Comparison of ENCODE assay signal across 9 cellular contexts in the genomic region with DNA sequence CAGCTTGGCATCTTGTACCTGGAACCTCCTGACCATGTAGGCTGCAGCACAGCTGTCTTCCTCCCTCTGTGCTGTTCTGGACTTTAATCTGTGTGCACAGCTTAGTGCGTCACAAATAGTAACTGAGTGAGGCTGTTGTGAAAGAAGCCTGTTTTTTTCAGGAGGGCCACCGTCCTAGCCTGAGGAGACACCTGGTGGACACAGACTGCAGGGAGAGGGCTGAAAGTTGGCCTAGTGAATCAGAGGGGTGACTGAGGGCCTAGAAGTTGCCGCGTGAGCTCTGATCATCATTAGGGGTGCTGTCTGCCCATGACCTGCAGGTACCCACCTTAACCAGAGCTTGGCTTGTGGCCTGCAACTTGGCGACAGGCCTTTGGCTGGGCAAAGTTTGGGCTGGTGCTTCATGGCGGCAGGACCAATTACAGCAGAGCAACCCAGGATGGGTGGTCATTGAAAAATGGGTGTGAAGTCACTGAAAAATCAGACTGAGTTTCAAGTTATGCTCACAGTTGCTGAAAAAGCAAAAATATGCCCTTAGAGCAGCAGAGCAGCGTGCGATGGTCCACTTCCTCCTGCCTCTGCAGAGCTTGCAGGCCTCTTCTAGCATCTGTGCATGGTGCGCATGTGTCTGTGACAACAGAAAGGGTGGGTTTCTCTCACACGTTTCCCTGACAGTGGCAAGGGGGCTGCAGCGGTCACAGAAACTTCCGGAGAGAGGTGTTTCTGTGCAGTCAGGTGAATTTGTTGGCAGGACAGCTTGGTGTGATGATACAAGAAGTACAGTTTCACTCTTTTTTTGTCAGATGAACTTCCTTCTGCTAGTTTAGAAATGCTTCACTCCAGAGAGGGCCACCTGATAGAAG. TPM values are rescaled to one million over a fixed set of nuclear protein-coding genes. Genes with fewer than 3 reads are reported as not detected.
DNase-seq lines count a peak whose midpoint lies in the region; ATAC-seq, FAIRE-seq and TF ChIP-seq lines count a peak whose summit lies in the region.
"Had no signal": no experiment of that assay in that cellular context is flagged by ENCODE, and none has a peak within 500 bp of the region (broad histone marks: within the 10 kb centered on the region; RNA-seq: fewer than 3 reads in every experiment).

No MANE protein-coding gene starts in this region.

- no peak overlapping the region for H2BK15ac ChIP-seq in H1 (ENCODE audit: low read length)

- no peaks in the 10 kb centered on the region for H3K9me3 Mint-ChIP-seq in CD8-positive, alpha-beta T cell
- H3K9me3 Mint-ChIP-seq: activated naive CD8-positive, alpha-beta T cell treated with anti-CD3 and anti-CD28 coated beads for 36 hours had no signal

- CTCF ChIA-PET in A549 (lab: Yijun Ruan, JAX), result interaction anchor here (0.6 to 10.3 kb wide), 14 partner anchors 8 to 441 kb away, joined by 3 to 191 read pairs (median 5); a partner anchor contains a TSS
- CTCF ChIA-PET in H1 (lab: Charles Lee; ENCODE audit: partially characterized antibody), result interaction anchor here (0.5 to 8.7 kb wide), 53 partner anchors 7 to 1138 kb away, joined by 3 to 266 read pairs (median 4); a partner anchor contains a TSS
- CTCF ChIA-PET in CD8-positive, alpha-beta T cell (lab: Charles Lee), result interaction anchor here (0.7 to 8.2 kb wide), 2 partner anchors 14 to 348 kb away, joined by 4 to 90 read pairs; no protein-coding TSS in a partner anchor

- no peaks in the 10 kb centered on the region for H3K79me2 ChIP-seq in H1 (ENCODE audit: control insufficient read depth in 1 of 2, insufficient read depth in 2 of 2, low read length in 2 of 2)

- peaks cover 6% of the 10 kb centered on the region for H3K27me3 Mint-ChIP-seq in CD8-positive, alpha-beta T cell (ENCODE audit: low read depth)

- H4K8ac ChIP-seq in H1 (ENCODE audit: extremely low read depth, insufficient read depth, low read length), result no peak overlapping the region

- peak; percentile 25 for TF ChIP-seq CTCF in A549 (IDR thresholded peaks at IDR 0.05)
- peak in 2 of 3 experiments; percentile 46 to 54; a peak in 3 of 4 replicates for TF ChIP-seq CTCF in H1 (IDR thresholded peaks at IDR 0.05; ENCODE audit: control extremely low read depth in 1 of 3, insufficient read depth in 1 of 3, low read depth in 1 of 3, low read length in 3 of 3)
- no peak for TF ChIP-seq CTCF in CD8-positive, alpha-beta T cell (IDR thresholded peaks at IDR 0.05)

- no peaks in the 10 kb centered on the region for H3K4me1 Mint-ChIP-seq in CD8-positive, alpha-beta T cell (ENCODE audit: low read depth)

- intact Hi-C loops in CD8-positive, alpha-beta T cell (cut with DNase I, micrococcal nuclease), result no loop called here

- DNase-seq in A549 (ENCODE audit: low read depth in 1 of 2, low spot score in 1 of 2) (peak in 1 of 2 experiments; percentile 62), H1 (ENCODE audit: low read depth in 1 of 2, low spot score in 2 of 2) (no peak), GM03348 (ENCODE audit: low spot score) (no peak), COR-L47 (lab: John Stamatoyannopoulos, UW) (no peak), NCI-H146 (lab: John Stamatoyannopoulos, UW) (no peak)
- no peak for DNase-seq in CD8-positive, alpha-beta T cell
- DNase-seq: activated naive CD8-positive, alpha-beta T cell treated with anti-CD3 and anti-CD28 coated beads for 36 hours had no signal

- no peak overlapping the region for H3K9ac ChIP-seq in H1 (replicated peaks in 1 of 4; ENCODE audit: extremely low read depth in 1 of 4, low read depth in 3 of 4, low read length in 3 of 4)

- no peak overlapping the region for H3K18ac ChIP-seq in H1 (ENCODE audit: extremely low read depth, low read length)

- H3K27me3 ChIP-seq in H1 (replicated peaks in 1 of 4; ENCODE audit: control insufficient read depth in 3 of 4, extremely low read depth in 1 of 4, insufficient read depth in 3 of 4, low read length in 3 of 4), result peaks cover 2 to 35% (median 25%) of the 10 kb centered on the region in 4 experiments
- no peaks in the 10 kb centered on the region for H3K27me3 ChIP-seq in CD8-positive, alpha-beta T cell (ENCODE audit: insufficient read depth, low read length)

- no peak overlapping the region for H2BK12ac ChIP-seq in H1 (ENCODE audit: low read depth, low read length)

- POLR2A ChIA-PET in A549 (lab: Yijun Ruan, JAX) (interaction anchor here (0.7 to 1.7 kb wide), 3 partner anchors 15 to 230 kb away, joined by 4 to 7 read pairs (median 6); a partner anchor contains a TSS), H1 (lab: Charles Lee; ENCODE audit: partially characterized antibody) (interaction anchor here (0.7 to 1.6 kb wide), 6 partner anchors 11 to 186 kb away, joined by 3 to 8 read pairs (median 4); a partner anchor contains a TSS)
- POLR2A ChIA-PET in CD8-positive, alpha-beta T cell (lab: Charles Lee), result interaction anchor here (0.7 kb wide), 1 partner anchor 15 kb away, joined by 3 read pairs; no protein-coding TSS in a partner anchor

- no peak overlapping the region for H4K5ac ChIP-seq in H1 (ENCODE audit: insufficient read length, low read depth, low read length)

- H3K79me1 ChIP-seq in H1 (ENCODE audit: low read depth, low read length), result no peaks in the 10 kb centered on the region

- H3K4me2 ChIP-seq in A549 (peak overlapping the region; percentile 40), H1 (ENCODE audit: insufficient read depth in 1 of 2, low read depth in 2 of 2, low read length in 2 of 2) (no peak overlapping the region)

- H2BK120ac ChIP-seq in H1 (replicated peaks; ENCODE audit: low read depth, low read length), result no peak overlapping the region

- H3K4me3 Mint-ChIP-seq in CD8-positive, alpha-beta T cell, result no peak overlapping the region
- H3K4me3 Mint-ChIP-seq: activated naive CD8-positive, alpha-beta T cell treated with anti-CD3 and anti-CD28 coated beads for 36 hours had no signal

- ATAC-seq in A549 (peak; percentile 52 to 66), GM19395 (IDR thresholded peaks at IDR 0.05; ENCODE audit: unreplicated experiment) (peak; percentile 77), HG03139 (IDR thresholded peaks at IDR 0.05; ENCODE audit: unreplicated experiment) (peak; percentile 44)
- ATAC-seq in CD8-positive, alpha-beta T cell, result no peak

- no peak overlapping the region for H2AFZ ChIP-seq in H1 (ENCODE audit: low read length)

- no peak overlapping the region for H2BK5ac ChIP-seq in H1 (ENCODE audit: low read depth, low read length)

- H3K27ac ChIP-seq in A549, result peak overlapping the region in 1 of 2 experiments; percentile 33; a peak in 1 of 6 replicates
- H3K27ac ChIP-seq in H1 (ENCODE audit: low read depth, low read length), result no peak overlapping the region
- H3K27ac ChIP-seq in CD8-positive, alpha-beta T cell (ENCODE audit: low read depth, low read length), result no peak overlapping the region

- peaks cover 6% of the 10 kb centered on the region in 2 experiments for H4K20me1 ChIP-seq in H1 (replicated peaks in 1 of 2; ENCODE audit: control insufficient read depth in 1 of 2, insufficient read depth in 2 of 2, low read length in 2 of 2)

- no peak overlapping the region for H4K91ac ChIP-seq in H1 (replicated peaks; ENCODE audit: insufficient read length, low read length)

- H3K36me3 ChIP-seq in H1 (ENCODE audit: control insufficient read depth in 2 of 4, insufficient read depth in 4 of 4, low read length in 3 of 4), result no peaks in the 10 kb centered on the region; a peak in 1 of 8 replicates
- H3K36me3 ChIP-seq in CD8-positive, alpha-beta T cell (ENCODE audit: insufficient read depth, low read length), result no peaks in the 10 kb centered on the region

- H2AK5ac ChIP-seq in H1 (ENCODE audit: low read depth, low read length), result no peak overlapping the region

- 0 out of 5 replicates have a peak, but pooled peaks have one; percentile 22 to 28 for TF ChIP-seq RAD21 in A549 (conservative IDR thresholded peaks at IDR 0.05 in 1 of 2, IDR thresholded peaks at IDR 0.05 in 1 of 2)
- TF ChIP-seq RAD21 in H1 (IDR thresholded peaks at IDR 0.05 in 1 of 2, conservative IDR thresholded peaks at IDR 0.05 in 1 of 2; ENCODE audit: low read depth in 2 of 2, low read length in 2 of 2), result peak; percentile 40 to 48

- no peaks in the 10 kb centered on the region for H3K23me2 ChIP-seq in H1 (ENCODE audit: low read depth, low read length)

- H3K4me1 ChIP-seq in A549 (peaks cover 21% of the 10 kb centered on the region), H1 (replicated peaks in 1 of 4; ENCODE audit: control insufficient read depth in 3 of 4, insufficient read depth in 4 of 4, low read length in 3 of 4) (peaks cover 5 to 30% (median 14%) of the 10 kb centered on the region in 4 experiments)
- H3K4me1 ChIP-seq in CD8-positive, alpha-beta T cell (ENCODE audit: insufficient read depth, low read length), result no peaks in the 10 kb centered on the region

- H3K4me3 ChIP-seq in A549, result no peak overlapping the region
- H3K4me3 ChIP-seq in H1 (ENCODE audit: extremely low read depth in 1 of 4, insufficient read depth in 2 of 4, low read depth in 3 of 4, low read length in 4 of 4), result no peak overlapping the region
- H3K4me3 ChIP-seq in CD8-positive, alpha-beta T cell (ENCODE audit: low read depth, low read length), result no peak overlapping the region

- TF ChIP-seq EP300 in A549 (IDR thresholded peaks at IDR 0.05), result no peak
- no peak for TF ChIP-seq EP300 in H1 (IDR thresholded peaks at IDR 0.05; ENCODE audit: borderline replicate concordance in 1 of 2, low read depth in 2 of 2, low read length in 2 of 2)

- no peak overlapping the region for H3K56ac ChIP-seq in H1 (replicated peaks; ENCODE audit: insufficient read length, low read depth, low read length)

- 81% methylated on average over 12 of the region's 12 CpGs for WGBS in A549 (ENCODE audit: missing lambda C conversion rate)
- 90% methylated on average over 12 of the region's 12 CpGs; no CpG with 5 or more reads in 1 of the 2 experiments for WGBS in H1 (ENCODE audit: extremely low coverage in 1 of 2, insufficient coverage in 1 of 2, insufficient read length in 1 of 2, insufficient replicate concordance in 2 of 2, low coverage in 1 of 2, low lambda C conversion rate in 2 of 2, missing lambda C conversion rate in 1 of 2), 2 experiments

- H3K4ac ChIP-seq in H1 (replicated peaks; ENCODE audit: insufficient read length, low read depth, low read length), result no peak overlapping the region

- H3K36me3 Mint-ChIP-seq in CD8-positive, alpha-beta T cell, result peaks cover 12% of the 10 kb centered on the region
- H3K36me3 Mint-ChIP-seq: activated naive CD8-positive, alpha-beta T cell treated with anti-CD3 and anti-CD28 coated beads for 36 hours had no signal

- TF ChIP-seq POLR2A in A549 (IDR thresholded peaks at IDR 0.05; ENCODE audit: low read length) (no peak), H1 (IDR thresholded peaks at IDR 0.05; ENCODE audit: control extremely low read depth in 1 of 2, low read depth in 2 of 2, low read length in 2 of 2) (no peak)

- no peak overlapping the region for H2BK20ac ChIP-seq in H1 (ENCODE audit: low read length)

- H3K9me3 ChIP-seq in A549, result no peaks in the 10 kb centered on the region
- no peaks in the 10 kb centered on the region for H3K9me3 ChIP-seq in H1 (ENCODE audit: insufficient read depth in 2 of 2, low read depth in 1 of 2, low read length in 1 of 2)
- H3K9me3 ChIP-seq in CD8-positive, alpha-beta T cell (ENCODE audit: low read length), result no peaks in the 10 kb centered on the region

- no peak for FAIRE-seq in A549 (lab: Jason Lieb, UNC)
- no peak for FAIRE-seq in H1 (lab: Jason Lieb, UNC)

- no peak overlapping the region for H3K23ac ChIP-seq in H1 (ENCODE audit: insufficient read length)

- no peak overlapping the region for H3K27ac Mint-ChIP-seq in CD8-positive, alpha-beta T cell
- H3K27ac Mint-ChIP-seq: activated naive CD8-positive, alpha-beta T cell treated with anti-CD3 and anti-CD28 coated beads for 36 hours had no signal

- H3K14ac ChIP-seq in H1 (ENCODE audit: insufficient read length), result no peak overlapping the region

RNA-seq across cellular contexts. Expression of a gene that starts 9.6 kb away (rescaled TPM):
- polyA plus RNA-seq in A549 (2011; rRNA removed), result 0.05 and 0.09 TPM in 2 replicates
- 0.01 and 0.04 TPM in 2 replicates for polyA plus RNA-seq in A549 (2012; cell fraction: cytosol; rRNA removed)
- 0.02 and 0.07 TPM in 2 replicates for polyA plus RNA-seq in A549 (2012; cell fraction: nucleus; rRNA removed)
- polyA plus RNA-seq in A549 (2017; fragmentation: RNase III; extraction: RNeasy Plus Mini Kit Qiagen cat#74134 plus additional on column Dnase treatment), result 0.03 TPM in 3 replicates
- polyA minus RNA-seq in A549 (2011; rRNA and poly(A)+ RNA removed), result 0.17 and 0.19 TPM in 2 replicates
- 0.04 and 0.06 TPM in 2 replicates for total RNA-seq in H1 (2021; fragmentation: NEBNext Ultra II Directional; extraction: Animal tissue kit (Norgen Biotek cat#: 25700))
- 0.06 and 0.13 TPM in 2 replicates for polyA plus RNA-seq in H1 (2011; rRNA removed)
- polyA plus RNA-seq in H1 (2011; cell fraction: cytosol; rRNA removed), result 0.16 TPM
- polyA plus RNA-seq in H1 (2011; cell fraction: nucleus; rRNA removed), result 0.34 TPM
- 0.20 to 0.34 TPM (median 0.27 TPM) in 4 replicates for polyA plus RNA-seq in H1 (2012, experiment 1 of 2)
- polyA plus RNA-seq in H1 (2012, experiment 2 of 2), result 0.07 TPM
- 0.04 TPM for polyA plus RNA-seq in H1 (2013, experiment 1 of 2)
- polyA plus RNA-seq in H1 (2013, experiment 2 of 2), result 0.04 TPM
- polyA minus RNA-seq in H1 (2011; rRNA and poly(A)+ RNA removed), result 0.09 and 0.22 TPM in 2 replicates
- 0.29 TPM for polyA minus RNA-seq in H1 (2011; cell fraction: cytosol; rRNA and poly(A)+ RNA removed)
- polyA minus RNA-seq in H1 (2011; cell fraction: nucleus; rRNA and poly(A)+ RNA removed), result 0.30 TPM
- under 1 TPM in 1 of 2 experiments, not detected in 1; 0.06 TPM for total RNA-seq in CD8-positive, alpha-beta T cell
- total RNA-seq: activated naive CD8-positive, alpha-beta T cell treated with anti-CD3 and anti-CD28 coated beads for 36 hours had no signal

RNA-seq across cellular contexts. Expression of a gene that starts 25.7 kb away (rescaled TPM):
- polyA plus RNA-seq in A549 (2011; rRNA removed) (12.4 and 13.8 TPM in 2 replicates), A549 (2017; fragmentation: RNase III; extraction: RNeasy Plus Mini Kit Qiagen cat#74134 plus additional on column Dnase treatment) (17.7 to 23.5 TPM (median 20.5 TPM) in 3 replicates), H1 (2011; rRNA removed) (11.3 and 16.1 TPM in 2 replicates)
- polyA plus RNA-seq in A549 (2012; cell fraction: cytosol; rRNA removed), result 19.3 and 23.8 TPM in 2 replicates
- 35.4 and 36.6 TPM in 2 replicates for polyA plus RNA-seq in A549 (2012; cell fraction: nucleus; rRNA removed)
- polyA minus RNA-seq in A549 (2011; rRNA and poly(A)+ RNA removed), result 17.5 and 21.2 TPM in 2 replicates
- 11.1 and 11.2 TPM in 2 replicates for total RNA-seq in H1 (2021; fragmentation: NEBNext Ultra II Directional; extraction: Animal tissue kit (Norgen Biotek cat#: 25700))
- 11.0 TPM for polyA plus RNA-seq in H1 (2011; cell fraction: cytosol; rRNA removed)
- 19.6 TPM for polyA plus RNA-seq in H1 (2011; cell fraction: nucleus; rRNA removed)
- polyA plus RNA-seq in H1 (2012, experiment 1 of 2), result 9.2 to 14.1 TPM (median 13.6 TPM) in 4 replicates
- 16.1 TPM for polyA plus RNA-seq in H1 (2012, experiment 2 of 2)
- polyA plus RNA-seq in H1 (2013, experiment 1 of 2), result 8.8 TPM
- polyA plus RNA-seq in H1 (2013, experiment 2 of 2), result 7.7 TPM
- polyA minus RNA-seq in H1 (2011; rRNA and poly(A)+ RNA removed), result 9.0 and 12.8 TPM in 2 replicates
- 4.8 TPM for polyA minus RNA-seq in H1 (2011; cell fraction: cytosol; rRNA and poly(A)+ RNA removed)
- 22.9 TPM for polyA minus RNA-seq in H1 (2011; cell fraction: nucleus; rRNA and poly(A)+ RNA removed)
- 1 to 10 TPM; 3.3 to 6.9 TPM for total RNA-seq in CD8-positive, alpha-beta T cell
